1 cellular context compared by ENCODE assay signal in the genomic region with DNA sequence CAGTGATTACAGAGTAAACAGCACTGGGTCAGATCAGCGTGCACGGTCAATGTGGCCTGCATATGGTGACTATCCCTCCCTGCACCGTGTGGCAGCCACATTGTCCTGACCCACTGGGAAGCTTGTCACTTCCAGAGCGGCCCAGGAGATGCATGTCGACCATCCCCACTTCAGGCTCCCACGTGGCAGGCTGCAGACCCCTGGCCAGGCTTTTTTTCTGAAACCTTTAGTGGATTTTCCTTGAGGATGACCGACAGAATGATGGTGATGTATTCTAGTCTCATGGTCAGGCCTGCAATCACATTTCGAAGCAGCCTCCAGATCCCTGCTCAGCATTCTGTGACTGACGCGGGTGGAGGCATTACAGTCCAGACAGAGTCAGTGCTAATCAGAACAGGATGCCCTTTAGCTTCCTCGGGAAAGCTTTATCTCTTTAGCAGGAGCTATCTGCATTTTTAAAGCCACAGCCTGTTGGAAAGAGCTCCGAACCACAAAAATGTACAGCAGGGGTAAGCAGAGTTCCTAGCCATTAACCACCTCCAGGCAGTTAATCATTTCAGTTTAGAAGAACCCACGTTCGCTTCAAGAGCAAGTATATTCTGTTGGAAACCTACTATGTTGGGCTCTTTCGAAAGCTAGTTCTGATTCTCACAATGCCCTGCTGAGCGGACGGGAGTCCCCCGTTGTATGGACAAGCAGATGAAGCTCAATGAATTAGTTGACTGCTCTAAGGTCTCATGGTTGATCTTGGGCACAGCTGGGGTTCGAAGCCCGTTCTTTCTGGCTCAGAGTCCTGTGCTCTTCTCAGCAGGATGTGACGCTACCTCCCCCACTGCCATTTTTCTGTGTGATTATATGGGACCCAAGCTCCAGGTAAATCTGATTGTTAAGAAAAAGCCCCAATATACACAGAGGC.
A peak's percentile ranks its signal among the peaks of the same experiment; 100 is the strongest.
TF ChIP-seq lines count a peak whose summit lies in the region.

No MANE protein-coding gene starts in this region.

TF ChIP-seq in K562, 482 proteins besides CTCF, POLR2A, EP300 and RAD21 (continued from another document and continues in another):
- TF ChIP-seq JUND (IDR thresholded peaks at IDR 0.05; ENCODE audit: borderline replicate concordance, low read depth, low read length) = peak; percentile 63; the same call in 1 of the 2 replicates
- TF ChIP-seq JUND (tag; IDR thresholded peaks at IDR 0.05; ENCODE audit: borderline replicate concordance, low read depth, low read length) = peak; percentile 45; the same call in 1 of the 3 replicates
- TF ChIP-seq HNRNPH1 (optimal IDR thresholded peaks at IDR 0.05; ENCODE audit: low read depth, low read length) = no peak
- TF ChIP-seq HIVEP1 (CRISPR knock-in tag; IDR thresholded peaks at IDR 0.05) = no peak
- TF ChIP-seq CHCHD3 (CRISPR knock-in tag; IDR thresholded peaks at IDR 0.05) = no peak
- no peak for TF ChIP-seq SRSF7 (optimal IDR thresholded peaks at IDR 0.05; ENCODE audit: low read depth, low read length)
- no peak for TF ChIP-seq TRIM28 (IDR thresholded peaks at IDR 0.05)
- peak; percentile 81 for TF ChIP-seq TCF3 (CRISPR knock-in tag; IDR thresholded peaks at IDR 0.05)
- TF ChIP-seq C11orf30 (IDR thresholded peaks at IDR 0.05; ENCODE audit: low read depth) = no peak
- TF ChIP-seq SPI1 (IDR thresholded peaks at IDR 0.05; ENCODE audit: borderline replicate concordance, low read depth, low read length) = no peak
- no peak for TF ChIP-seq HNRNPL (IDR thresholded peaks at IDR 0.05; ENCODE audit: low read depth, low read length)
- peak in 1 of 2 experiments; percentile 17; a peak in 1 of 3 replicates for TF ChIP-seq CBX3 (IDR thresholded peaks at IDR 0.05; ENCODE audit: borderline replicate concordance in 1 of 2, low read length in 2 of 2)
- no peak for TF ChIP-seq ZBTB1 (CRISPR knock-in tag; IDR thresholded peaks at IDR 0.05; ENCODE audit: borderline replicate concordance, low read depth)
- no peak for TF ChIP-seq ZNF699 (CRISPR knock-in tag; IDR thresholded peaks at IDR 0.05; ENCODE audit: insufficient replicate concordance)
- TF ChIP-seq, protein P1, sequence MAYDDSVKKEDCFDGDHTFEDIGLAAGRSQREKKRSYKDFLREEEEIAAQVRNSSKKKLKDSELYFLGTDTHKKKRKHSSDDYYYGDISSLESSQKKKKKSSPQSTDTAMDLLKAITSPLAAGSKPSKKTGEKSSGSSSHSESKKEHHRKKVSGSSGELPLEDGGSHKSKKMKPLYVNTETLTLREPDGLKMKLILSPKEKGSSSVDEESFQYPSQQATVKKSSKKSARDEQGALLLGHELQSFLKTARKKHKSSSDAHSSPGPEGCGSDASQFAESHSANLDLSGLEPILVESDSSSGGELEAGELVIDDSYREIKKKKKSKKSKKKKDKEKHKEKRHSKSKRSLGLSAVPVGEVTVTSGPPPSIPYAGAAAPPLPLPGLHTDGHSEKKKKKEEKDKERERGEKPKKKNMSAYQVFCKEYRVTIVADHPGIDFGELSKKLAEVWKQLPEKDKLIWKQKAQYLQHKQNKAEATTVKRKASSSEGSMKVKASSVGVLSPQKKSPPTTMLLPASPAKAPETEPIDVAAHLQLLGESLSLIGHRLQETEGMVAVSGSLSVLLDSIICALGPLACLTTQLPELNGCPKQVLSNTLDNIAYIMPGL (CRISPR knock-in tag; IDR thresholded peaks at IDR 0.05) = no peak
- no peak for TF ChIP-seq DACH1 (IDR thresholded peaks at IDR 0.05; ENCODE audit: partially characterized antibody)
- no peak for TF ChIP-seq ZNF165 (CRISPR knock-in tag; IDR thresholded peaks at IDR 0.05; ENCODE audit: borderline replicate concordance)
- TF ChIP-seq, protein P2, sequence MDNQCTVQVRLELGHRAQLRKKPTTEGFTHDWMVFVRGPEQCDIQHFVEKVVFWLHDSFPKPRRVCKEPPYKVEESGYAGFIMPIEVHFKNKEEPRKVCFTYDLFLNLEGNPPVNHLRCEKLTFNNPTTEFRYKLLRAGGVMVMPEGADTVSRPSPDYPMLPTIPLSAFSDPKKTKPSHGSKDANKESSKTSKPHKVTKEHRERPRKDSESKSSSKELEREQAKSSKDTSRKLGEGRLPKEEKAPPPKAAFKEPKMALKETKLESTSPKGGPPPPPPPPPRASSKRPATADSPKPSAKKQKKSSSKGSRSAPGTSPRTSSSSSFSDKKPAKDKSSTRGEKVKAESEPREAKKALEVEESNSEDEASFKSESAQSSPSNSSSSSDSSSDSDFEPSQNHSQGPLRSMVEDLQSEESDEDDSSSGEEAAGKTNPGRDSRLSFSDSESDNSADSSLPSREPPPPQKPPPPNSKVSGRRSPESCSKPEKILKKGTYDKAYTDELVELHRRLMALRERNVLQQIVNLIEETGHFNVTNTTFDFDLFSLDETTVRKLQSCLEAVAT (IDR thresholded peaks at IDR 0.05) = peak in 1 of 2 experiments; percentile 79; a peak in 2 of 4 replicates
- no peak for TF ChIP-seq SP2 (IDR thresholded peaks at IDR 0.05; ENCODE audit: extremely low read depth, low read depth, low read length, poor library complexity, severe bottlenecking)
- TF ChIP-seq HDAC6 (IDR thresholded peaks at IDR 0.05; ENCODE audit: low read depth, low read length) = no peak
- no peak for TF ChIP-seq RFX7 (CRISPR knock-in tag; IDR thresholded peaks at IDR 0.05)
- TF ChIP-seq ZFP30 (CRISPR knock-in tag; IDR thresholded peaks at IDR 0.05; ENCODE audit: borderline replicate concordance) = no peak
- TF ChIP-seq MAZ (CRISPR knock-in tag; conservative IDR thresholded peaks at IDR 0.05 in 1 of 2, IDR thresholded peaks at IDR 0.05 in 1 of 2) = peak; percentile 11 to 12; a peak in 3 of 4 replicates
- no peak for TF ChIP-seq ZNF444 (CRISPR knock-in tag; IDR thresholded peaks at IDR 0.05)
- TF ChIP-seq, protein P3, sequence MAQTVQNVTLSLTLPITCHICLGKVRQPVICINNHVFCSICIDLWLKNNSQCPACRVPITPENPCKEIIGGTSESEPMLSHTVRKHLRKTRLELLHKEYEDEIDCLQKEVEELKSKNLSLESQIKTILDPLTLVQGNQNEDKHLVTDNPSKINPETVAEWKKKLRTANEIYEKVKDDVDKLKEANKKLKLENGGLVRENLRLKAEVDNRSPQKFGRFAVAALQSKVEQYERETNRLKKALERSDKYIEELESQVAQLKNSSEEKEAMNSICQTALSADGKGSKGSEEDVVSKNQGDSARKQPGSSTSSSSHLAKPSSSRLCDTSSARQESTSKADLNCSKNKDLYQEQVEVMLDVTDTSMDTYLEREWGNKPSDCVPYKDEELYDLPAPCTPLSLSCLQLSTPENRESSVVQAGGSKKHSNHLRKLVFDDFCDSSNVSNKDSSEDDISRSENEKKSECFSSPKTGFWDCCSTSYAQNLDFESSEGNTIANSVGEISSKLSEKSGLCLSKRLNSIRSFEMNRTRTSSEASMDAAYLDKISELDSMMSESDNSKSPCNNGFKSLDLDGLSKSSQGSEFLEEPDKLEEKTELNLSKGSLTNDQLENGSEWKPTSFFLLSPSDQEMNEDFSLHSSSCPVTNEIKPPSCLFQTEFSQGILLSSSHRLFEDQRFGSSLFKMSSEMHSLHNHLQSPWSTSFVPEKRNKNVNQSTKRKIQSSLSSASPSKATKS (CRISPR knock-in tag; IDR thresholded peaks at IDR 0.05) = no peak
- TF ChIP-seq DDX20 (tag; IDR thresholded peaks at IDR 0.05; ENCODE audit: low read depth) = peak; percentile 38; the same call in 1 of the 2 replicates
- TF ChIP-seq ZBTB7A (IDR thresholded peaks at IDR 0.05; ENCODE audit: borderline replicate concordance, control insufficient read depth, low read depth, low read length) = no peak
- TF ChIP-seq TAF1 (IDR thresholded peaks at IDR 0.05; ENCODE audit: control insufficient read depth, extremely low read depth, insufficient read depth, low read length, severe bottlenecking) = peak; percentile 5
- no peak for TF ChIP-seq TAF9B (IDR thresholded peaks at IDR 0.05; ENCODE audit: partially characterized antibody)
- TF ChIP-seq NFIX (CRISPR knock-in tag; IDR thresholded peaks at IDR 0.05; ENCODE audit: low read depth) = no peak
- no peak for TF ChIP-seq NELFE (IDR thresholded peaks at IDR 0.05; ENCODE audit: insufficient read depth, insufficient read length)
- TF ChIP-seq ZNF184 (CRISPR knock-in tag; IDR thresholded peaks at IDR 0.05) = no peak
- TF ChIP-seq STAT5A (IDR thresholded peaks at IDR 0.05; ENCODE audit: borderline replicate concordance, low read length) = no peak; the same call in 1 of the 2 replicates
- TF ChIP-seq DIDO1 (tag; IDR thresholded peaks at IDR 0.05; ENCODE audit: low read depth) = no peak
- peak; percentile 86 for TF ChIP-seq CBFA2T3 (IDR thresholded peaks at IDR 0.05)
- TF ChIP-seq RBM17 (IDR thresholded peaks at IDR 0.05; ENCODE audit: borderline replicate concordance, low read depth, low read length) = no peak
- TF ChIP-seq, protein P4, sequence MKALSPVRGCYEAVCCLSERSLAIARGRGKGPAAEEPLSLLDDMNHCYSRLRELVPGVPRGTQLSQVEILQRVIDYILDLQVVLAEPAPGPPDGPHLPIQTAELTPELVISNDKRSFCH (CRISPR knock-in tag; IDR thresholded peaks at IDR 0.05) = no peak
- TF ChIP-seq, protein P4 (tag; IDR thresholded peaks at IDR 0.05) = peak; percentile 95
- TF ChIP-seq OTX1 (CRISPR knock-in tag; IDR thresholded peaks at IDR 0.05) = no peak
- no peak for TF ChIP-seq BCL6 (CRISPR knock-in tag; IDR thresholded peaks at IDR 0.05)
- TF ChIP-seq, protein P5, sequence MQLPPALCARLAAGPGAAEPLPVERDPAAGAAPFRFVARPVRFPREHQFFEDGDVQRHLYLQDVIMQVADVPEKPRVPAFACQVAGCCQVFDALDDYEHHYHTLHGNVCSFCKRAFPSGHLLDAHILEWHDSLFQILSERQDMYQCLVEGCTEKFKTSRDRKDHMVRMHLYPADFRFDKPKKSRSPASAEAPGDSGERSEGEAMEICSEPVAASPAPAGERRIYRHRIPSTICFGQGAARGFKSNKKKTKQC (CRISPR knock-in tag; IDR thresholded peaks at IDR 0.05) = 0 out of 2 replicates have a peak, but pooled peaks have one; percentile 19
- no peak for TF ChIP-seq ZNF232 (CRISPR knock-in tag; IDR thresholded peaks at IDR 0.05)
- peak; percentile 54; the same call in 1 of the 2 replicates for TF ChIP-seq CREM (IDR thresholded peaks at IDR 0.05; ENCODE audit: low read depth)
- TF ChIP-seq ZBED1 (IDR thresholded peaks at IDR 0.05) = no peak
- TF ChIP-seq ETV6 (IDR thresholded peaks at IDR 0.05; ENCODE audit: borderline replicate concordance in 1 of 2, low read depth in 2 of 2, low read length in 1 of 2) = 0 out of 4 replicates have a peak, but pooled peaks of 1 of the 2 experiments have one; percentile 62
- TF ChIP-seq ETV6 (CRISPR knock-in tag; IDR thresholded peaks at IDR 0.05; ENCODE audit: borderline replicate concordance) = no peak
